8 cellular contexts compared by ENCODE assay signal in genomic region chrX:109733658-109734022, GRCh38. TPM values are rescaled to one million over a fixed set of nuclear protein-coding genes. Genes with fewer than 3 reads are reported as not detected.
DNase-seq lines count a peak whose midpoint lies in the region; ATAC-seq and TF ChIP-seq lines count a peak whose summit lies in the region.

No MANE protein-coding gene starts in this region.

- peak overlapping the region; percentile 90 to 95 for H3K4me3 Mint-ChIP-seq in H9
- peak overlapping the region; percentile 91 for H3K4me3 Mint-ChIP-seq in activated B cell treated with CpG ODN at 0.5 μM for 24 hours
- peak overlapping the region; percentile 89 for H3K4me3 Mint-ChIP-seq in stimulated activated effector memory CD8-positive, alpha-beta T cell treated with anti-CD3 and anti-CD28 coated beads, Interleukin-12 subunit alpha, Interleukin-12 subunit beta, amount 100 ng/mL, for 72 hours

- H3K56ac ChIP-seq in H9 (ENCODE audit: insufficient read length, low read depth, low read length), result no peak overlapping the region

- H2AFZ ChIP-seq in H9 (ENCODE audit: low read length), result no peak overlapping the region

- H3K4ac ChIP-seq in H9 (ENCODE audit: low read depth, low read length), result no peak overlapping the region

- peaks cover 13% of the 10 kb centered on the region for H3K23me2 ChIP-seq in H9 (ENCODE audit: insufficient read length, low read depth, low read length, poor library complexity, severe bottlenecking)

- no peak overlapping the region for H2BK15ac ChIP-seq in H9 (ENCODE audit: low read depth, low read length)

- H3K36me3 Mint-ChIP-seq in H9 (ENCODE audit: insufficient read depth in 1 of 3, low read depth in 3 of 3) (peaks cover 6 to 16% (median 9%) of the 10 kb centered on the region in 3 experiments), activated B cell treated with CpG ODN at 0.5 μM for 24 hours (ENCODE audit: low read depth) (peaks cover 19% of the 10 kb centered on the region)
- H3K36me3 Mint-ChIP-seq in stimulated activated effector memory CD8-positive, alpha-beta T cell treated with anti-CD3 and anti-CD28 coated beads, Interleukin-12 subunit alpha, Interleukin-12 subunit beta, amount 100 ng/mL, for 72 hours, result peaks cover 23% of the 10 kb centered on the region

- no peak overlapping the region for H3T11ph ChIP-seq in H9 (ENCODE audit: low read length)

- H3K27me3 Mint-ChIP-seq in H9 (ENCODE audit: low read depth) (peaks cover 11% of the 10 kb centered on the region), activated B cell treated with CpG ODN at 0.5 μM for 24 hours (no peaks in the 10 kb centered on the region)

- no peak overlapping the region for H3K18ac ChIP-seq in H9 (ENCODE audit: insufficient read length, low read depth, low read length)

- no peak overlapping the region for H3K14ac ChIP-seq in H9 (ENCODE audit: insufficient read depth, low read length)

- no peak for DNase-seq in H9
- DNase-seq in activated B cell treated with CpG ODN at 0.5 μM for 24 hours, result no peak
- no peak for DNase-seq in right cardiac atrium
- DNase-seq in stimulated activated effector memory CD8-positive, alpha-beta T cell treated with anti-CD3 and anti-CD28 coated beads, Interleukin-12 subunit alpha, Interleukin-12 subunit beta, amount 100 ng/mL, for 72 hours (ENCODE audit: low spot score in 2 of 2), result no peak
- DNase-seq in NCI-H1436 treated with DMSO at 0.1 percent for 48 hours (lab: John Stamatoyannopoulos, UW), result no peak
- DNase-seq in central memory CD4-positive, alpha-beta T cell, result no peak
- DNase-seq in left colon, result no peak

- no CpG with 5 or more reads among the region's 10 CpGs for WGBS in H9 (ENCODE audit: extremely low coverage, insufficient read length, low lambda C conversion rate)
- 11% methylated on average over 10 of the region's 10 CpGs for WGBS in right cardiac atrium

- no peak overlapping the region for H2BK5ac ChIP-seq in H9 (ENCODE audit: insufficient read length, low read length)

- POLR2A ChIA-PET in activated B cell treated with CpG ODN at 0.5 μM for 24 hours (lab: Charles Lee), result interaction anchor here (1.2 to 2.6 kb wide), 2 partner anchors 21 to 583 kb away, joined by 6 to 11 read pairs; partner anchors contain the start of gene AMMECR1

- no peak overlapping the region for H3K23ac ChIP-seq in H9 (ENCODE audit: insufficient read length, low read depth, low read length)

- no peak overlapping the region for H4K91ac ChIP-seq in H9 (ENCODE audit: insufficient read length, low read depth, low read length)

- no peak overlapping the region for H2AK5ac ChIP-seq in H9 (ENCODE audit: insufficient read length, low read length)

- H3K79me1 ChIP-seq in H9 (ENCODE audit: insufficient read depth, low read depth, low read length, poor library complexity, severe bottlenecking), result peaks cover 2% of the 10 kb centered on the region

- peak overlapping the region; percentile 100 for H3K4me2 ChIP-seq in H9 (ENCODE audit: insufficient read depth, insufficient read length, low read length)

- no peak overlapping the region for H4K8ac ChIP-seq in H9 (replicated peaks; ENCODE audit: insufficient read length, low read depth, low read length)

- ATAC-seq in activated B cell treated with CpG ODN at 0.5 μM for 24 hours (ENCODE audit: low read depth), result no peak
- ATAC-seq in right cardiac atrium, result no peak
- ATAC-seq in stimulated activated effector memory CD8-positive, alpha-beta T cell treated with anti-CD3 and anti-CD28 coated beads, Interleukin-12 subunit alpha, Interleukin-12 subunit beta, amount 100 ng/mL, for 72 hours, result no peak
- ATAC-seq in GM21423 (IDR thresholded peaks at IDR 0.05; ENCODE audit: unreplicated experiment), result no peak
- no peak for ATAC-seq in left colon

- no peak for TF ChIP-seq CTCF in H9 (conservative IDR thresholded peaks at IDR 0.05)
- TF ChIP-seq CTCF in activated B cell treated with CpG ODN at 0.5 μM for 24 hours (IDR thresholded peaks at IDR 0.05), result no peak

- H2BK12ac ChIP-seq in H9 (ENCODE audit: insufficient read length, low read depth, low read length), result no peak overlapping the region

- H3K9me3 ChIP-seq in H9 (ENCODE audit: control insufficient read depth, low read depth, low read length) (no peaks in the 10 kb centered on the region), right cardiac atrium (ENCODE audit: control insufficient read depth, low read length) (no peaks in the 10 kb centered on the region)

- H3K4me3 ChIP-seq in right cardiac atrium (ENCODE audit: low read length), result peak overlapping the region; percentile 96

- no peak overlapping the region for H4K5ac ChIP-seq in H9 (ENCODE audit: insufficient read length, low read depth, low read length)

- peaks cover 2% of the 10 kb centered on the region; the same call in 1 of the 2 replicates for H3K79me2 ChIP-seq in H9 (ENCODE audit: insufficient read depth, low read length)

- no peaks in the 10 kb centered on the region; the same call in 1 of the 2 replicates for H3K4me1 ChIP-seq in H9 (ENCODE audit: insufficient read depth, low read length)
- no peaks in the 10 kb centered on the region for H3K4me1 ChIP-seq in right cardiac atrium (ENCODE audit: control insufficient read depth, insufficient read depth, low read length)

- H4K20me1 ChIP-seq in H9 (ENCODE audit: control insufficient read depth, insufficient read depth, insufficient read length), result no peaks in the 10 kb centered on the region

- intact Hi-C loops in activated B cell treated with CpG ODN at 0.5 μM for 24 hours (cut with micrococcal nuclease) (loop anchor here (1.0 to 5.0 kb wide), 6 partner anchors 25 to 269 kb away; no protein-coding TSS in a partner anchor), right cardiac atrium (cut with DNase I) (loop anchor here in 1 of 4 donors (10.0 kb wide), 1 partner anchor 121 kb away; no protein-coding TSS in a partner anchor), left colon (cut with DNase I, micrococcal nuclease) (no loop called here)

- no peak overlapping the region for H2BK20ac ChIP-seq in H9 (ENCODE audit: low read depth, low read length, poor library complexity, severe bottlenecking)

- H3K9me3 Mint-ChIP-seq in H9 (peaks cover 0 to 3% of the 10 kb centered on the region in 2 experiments; a peak in 3 of 5 replicates), activated B cell treated with CpG ODN at 0.5 μM for 24 hours (no peaks in the 10 kb centered on the region)
- H3K9me3 Mint-ChIP-seq in stimulated activated effector memory CD8-positive, alpha-beta T cell treated with anti-CD3 and anti-CD28 coated beads, Interleukin-12 subunit alpha, Interleukin-12 subunit beta, amount 100 ng/mL, for 72 hours, result no peaks in the 10 kb centered on the region

- peak overlapping the region; percentile 58 for H3K9ac ChIP-seq in H9 (ENCODE audit: extremely low read depth, insufficient read length, low read length)

- H3K4me1 Mint-ChIP-seq in H9, result peaks cover 13 to 18% of the 10 kb centered on the region in 2 experiments
- H3K4me1 Mint-ChIP-seq in activated B cell treated with CpG ODN at 0.5 μM for 24 hours, result peaks cover 36% of the 10 kb centered on the region
- peaks cover 15% of the 10 kb centered on the region for H3K4me1 Mint-ChIP-seq in stimulated activated effector memory CD8-positive, alpha-beta T cell treated with anti-CD3 and anti-CD28 coated beads, Interleukin-12 subunit alpha, Interleukin-12 subunit beta, amount 100 ng/mL, for 72 hours

- no peaks in the 10 kb centered on the region for H3K27me3 ChIP-seq in H9 (ENCODE audit: insufficient read depth, low read length)
- H3K27me3 ChIP-seq in right cardiac atrium (ENCODE audit: control insufficient read depth, insufficient read depth), result no peaks in the 10 kb centered on the region

- H3K27ac Mint-ChIP-seq in H9, result peak overlapping the region; percentile 28 to 74 (median 53); a peak in 3 of 7 replicates
- peak overlapping the region; percentile 81 for H3K27ac Mint-ChIP-seq in activated B cell treated with CpG ODN at 0.5 μM for 24 hours
- peak overlapping the region; percentile 85 for H3K27ac Mint-ChIP-seq in stimulated activated effector memory CD8-positive, alpha-beta T cell treated with anti-CD3 and anti-CD28 coated beads, Interleukin-12 subunit alpha, Interleukin-12 subunit beta, amount 100 ng/mL, for 72 hours

- CTCF ChIA-PET in activated B cell treated with CpG ODN at 0.5 μM for 24 hours (lab: Charles Lee), result interaction anchor here (2.7 kb wide), 1 partner anchor 21 kb away, joined by 8 read pairs; no protein-coding TSS in a partner anchor

- no peak overlapping the region for H2BK120ac ChIP-seq in H9 (ENCODE audit: low read depth, low read length, poor library complexity, severe bottlenecking)

- peak overlapping the region; percentile 8 for H3K27ac ChIP-seq in H9 (ENCODE audit: insufficient read length, low read depth, low read length)
- peak overlapping the region; percentile 83 for H3K27ac ChIP-seq in right cardiac atrium (ENCODE audit: low read length)

RNA-seq across cellular contexts. Expression of gene ACSL4, which starts 0.6 kb away (rescaled TPM):
- total RNA-seq in H9 (2021) (36.9 and 41.6 TPM in 2 replicates), activated B cell treated with CpG ODN at 0.5 μM for 24 hours (36.7 and 55.2 TPM in 2 replicates), right cardiac atrium (10 to 100 TPM; 41.8 to 56.1 (median 47.4) TPM), left colon (10 to 100 TPM; 11.7 to 17.5 TPM)
- 18.3 TPM for polyA plus RNA-seq in right cardiac atrium
